ENCODE assay signal across 2 cellular contexts in genomic region chr5:181234116-181234454, GRCh38.
TF ChIP-seq lines count a peak whose summit lies in the region.

No MANE protein-coding gene starts in this region.

TF ChIP-seq in GM23338, 12 proteins besides CTCF, POLR2A, EP300 and RAD21:
- TF ChIP-seq REST (IDR thresholded peaks at IDR 0.05; ENCODE audit: unreplicated experiment): no peak
TF ChIP-seq in GM23338: peak in this region for 0.

TF ChIP-seq in WTC11, 78 proteins besides CTCF, POLR2A, EP300 and RAD21 (continued from another document):
- TF ChIP-seq CBFB (CRISPR knock-in tag; IDR thresholded peaks at IDR 0.05; ENCODE audit: low read depth): no peak
